ENCODE assay signal across 8 cellular contexts in the genomic region with DNA sequence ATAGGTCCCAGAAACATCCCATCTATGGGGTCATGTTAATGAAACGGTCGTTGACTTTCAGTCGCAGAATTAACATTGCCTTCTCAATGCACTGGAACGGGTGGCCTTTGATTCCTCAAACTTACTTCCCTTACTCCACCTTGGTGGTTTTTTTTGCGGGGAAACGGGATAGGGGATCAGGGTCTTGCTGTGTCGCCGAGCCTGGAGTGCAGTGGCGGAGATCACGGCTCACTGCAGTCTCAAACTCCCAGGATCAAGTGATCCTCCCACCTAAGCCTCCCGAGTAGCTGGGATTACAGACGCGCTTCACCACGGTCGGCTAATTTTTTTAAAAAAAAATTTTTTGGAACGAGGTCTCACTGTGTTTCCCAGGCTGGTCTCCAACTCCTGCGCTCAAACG. TPM values are rescaled to one million over a fixed set of nuclear protein-coding genes. Genes with fewer than 3 reads are reported as not detected.
A peak's percentile ranks its signal among the peaks of the same experiment; 100 is the strongest.
DNase-seq lines count a peak whose midpoint lies in the region; ATAC-seq and TF ChIP-seq lines count a peak whose summit lies in the region.

No MANE protein-coding gene starts in this region.

- CTCF ChIA-PET in PC-9 (lab: Charles Lee) = interaction anchor here (0.7 to 0.9 kb wide), 2 partner anchors 191 to 203 kb away, joined by 3 to 4 read pairs; no protein-coding TSS in a partner anchor

- H3K27me3 ChIP-seq in PC-9 (ENCODE audit: insufficient read depth, low read depth) (no peaks in the 10 kb centered on the region), esophagus muscularis mucosa (no peaks in the 10 kb centered on the region)

- 0% methylated on average over 17 of the region's 18 CpGs for WGBS in esophagus muscularis mucosa

- BruUV-seq in PC-9 (replicated peaks; lab: Mats Ljungman, UMichigan) = TSS peak; percentile 35

- H3K4me2 ChIP-seq in PC-9 = peak overlapping the region; percentile 79

- H3K9me2 ChIP-seq in PC-9 (ENCODE audit: insufficient read depth) = no peaks in the 10 kb centered on the region

- peaks cover 50% of the 10 kb centered on the region for H3K4me1 ChIP-seq in PC-9 (replicated peaks; ENCODE audit: insufficient read depth)
- H3K4me1 ChIP-seq in esophagus muscularis mucosa = peaks cover 18 to 46% (median 32%) of the 10 kb centered on the region in 4 donors

- no peak for TF ChIP-seq CTCF in PC-9 (conservative IDR thresholded peaks at IDR 0.05)
- TF ChIP-seq CTCF in esophagus muscularis mucosa (IDR thresholded peaks at IDR 0.05) = no peak

- POLR2A ChIA-PET in PC-9 (lab: Charles Lee; ENCODE audit: unreplicated experiment) = interaction anchor here (0.6 to 1.0 kb wide), 3 partner anchors 9 to 264 kb away, joined by 3 to 5 read pairs (median 4); no protein-coding TSS in a partner anchor

- no peak for TF ChIP-seq POLR2A in esophagus muscularis mucosa (IDR thresholded peaks at IDR 0.05; ENCODE audit: low read depth)

- H2AFZ ChIP-seq in PC-9 = peak overlapping the region; percentile 80

- peak overlapping the region; percentile 94 for H3K4me3 ChIP-seq in PC-9
- peak overlapping the region; percentile 73 to 97 (median 92) for H3K4me3 ChIP-seq in esophagus muscularis mucosa

- DNase-seq in G401 (ENCODE audit: low spot score) (peak; percentile 23), PC-9 (no peak), esophagus muscularis mucosa (ENCODE audit: extremely low spot score) (no peak), pons (ENCODE audit: low spot score) (peak; percentile 12), NK-92 (lab: John Stamatoyannopoulos, UW; ENCODE audit: unreplicated experiment) (no peak), SIG-M5 treated with dmso at 0.1 percent for 504 hours (lab: John Stamatoyannopoulos, UW; ENCODE audit: unreplicated experiment) (no peak)

- TF ChIP-seq EP300 in esophagus muscularis mucosa (IDR thresholded peaks at IDR 0.05) = no peak

- peaks cover 34% of the 10 kb centered on the region for H3F3A ChIP-seq in PC-9 (ENCODE audit: insufficient read depth, low read depth)

- peaks cover 24% of the 10 kb centered on the region for H3K36me3 ChIP-seq in PC-9 (ENCODE audit: low read depth)
- peaks cover 8 to 27% (median 15%) of the 10 kb centered on the region in 4 donors for H3K36me3 ChIP-seq in esophagus muscularis mucosa

- ATAC-seq in HG02840 (IDR thresholded peaks at IDR 0.05; ENCODE audit: low FRiP score, unreplicated experiment) (no peak), HG02798 (IDR thresholded peaks at IDR 0.05; ENCODE audit: poor library complexity, unreplicated experiment) (no peak)

- peaks cover 24% of the 10 kb centered on the region; the same call in 1 of the 2 replicates for H4K20me1 ChIP-seq in PC-9 (ENCODE audit: insufficient read depth)

- H3K79me2 ChIP-seq in PC-9 (ENCODE audit: low read depth) = peaks cover 58% of the 10 kb centered on the region

- H3K9me3 ChIP-seq in PC-9 (ENCODE audit: insufficient read depth, low read depth) = no peaks in the 10 kb centered on the region
- H3K9me3 ChIP-seq in esophagus muscularis mucosa = no peaks in the 10 kb centered on the region

- intact Hi-C loops in PC-9 (cut with micrococcal nuclease; ENCODE audit: unreplicated experiment) (loop anchor here (2.0 to 5.0 kb wide), 6 partner anchors 100 to 700 kb away; a partner anchor contains a TSS), esophagus muscularis mucosa (cut with DNase I) (loop anchor here (5.0 kb wide), 3 partner anchors 190 to 645 kb away; no protein-coding TSS in a partner anchor)

- in situ Hi-C loops in G401 (cut with HindIII; ENCODE audit: low sequenced_read_pairs) = no loop called here

- H3K27ac ChIP-seq in PC-9 (peak overlapping the region; percentile 62), esophagus muscularis mucosa (replicated peaks in 1 of 4) (peak overlapping the region; percentile 82 to 95 (median 92))

RNA-seq across cellular contexts. Expression of a gene that starts 0.8 kb away (rescaled TPM):
- total RNA-seq in G401 (2014; rRNA removed; shearing (Covaris generic)) = 30.8 and 38.8 TPM in 2 replicates
- total RNA-seq in PC-9 (2021) (55.7 and 63.9 TPM in 2 replicates), esophagus muscularis mucosa (10 to 100 TPM; 24.7 to 40.3 (median 30.2) TPM)

RNA-seq across cellular contexts. Expression of a gene that starts 55.4 kb away (rescaled TPM):
- 0.80 TPM in 1 of 2 replicates, not detected in the other for total RNA-seq in G401 (2014; rRNA removed; shearing (Covaris generic))
- not detected in 2 replicates for total RNA-seq in PC-9 (2021)
- not detected for total RNA-seq in esophagus muscularis mucosa

Comparison
In these comparisons a context has a peak if more than half of its experiments do, and no peak if none do; other contexts are left out.
1. DNase-seq: peak in G401 (single experiment) and pons (single experiment); none in PC-9 (0 of 2), esophagus muscularis mucosa (single experiment), NK-92 (single experiment) and SIG-M5 treated with dmso at 0.1 percent for 504 hours (single experiment).